Comparison of ENCODE assay signal across 9 cellular contexts in genomic region chr5:160466889-160467554, GRCh38. TPM values are rescaled to one million over a fixed set of nuclear protein-coding genes. Genes with fewer than 3 reads are reported as not detected.
A peak's percentile ranks its signal among the peaks of the same experiment; 100 is the strongest.
DNase-seq lines count a peak whose midpoint lies in the region; ATAC-seq, FAIRE-seq and TF ChIP-seq lines count a peak whose summit lies in the region.
"Had no signal": no experiment of that assay in that cellular context is flagged by ENCODE, and none has a peak within 500 bp of the region (broad histone marks: within the 10 kb centered on the region; RNA-seq: fewer than 3 reads in every experiment).

No MANE protein-coding gene starts in this region.

- 42 to 47% methylated on average over 9 of the region's 9 CpGs for WGBS in esophagus squamous epithelium, 2 donors

- peaks cover 74% of the 10 kb centered on the region for H3K4me1 Mint-ChIP-seq in activated CD4-positive, alpha-beta T cell treated with anti-CD3 and anti-CD28 coated beads for 36 hours
- peaks cover 39 to 85% of the 10 kb centered on the region in 2 donors for H3K4me1 Mint-ChIP-seq in stimulated activated naive B cell treated with anti-CD40 and anti-IgM and Interleukin-4, amounts not matched to agents 10 μg/mL and 1 μg/mL and 100 μg/mL, for 72 hours

- CTCF ChIA-PET in activated CD4-positive, alpha-beta T cell treated with anti-CD3 and anti-CD28 coated beads for 36 hours (lab: Charles Lee), result interaction anchor here (0.8 to 6.4 kb wide), 7 partner anchors 9 to 43 kb away, joined by 3 to 80 read pairs (median 4); no protein-coding TSS in a partner anchor
- CTCF ChIA-PET in Panc1 (lab: Charles Lee), result interaction anchor here (3.1 kb wide), 1 partner anchor 28 kb away, joined by 15 read pairs; no protein-coding TSS in a partner anchor

- DNase-seq in activated CD4-positive, alpha-beta T cell treated with anti-CD3 and anti-CD28 coated beads for 36 hours, result no peak
- DNase-seq in activated CD4-positive, alpha-beta T cell treated with anti-CD3 and anti-CD28 coated beads, Interleukin-2, amount 50 U/mL, for 48 hours, result no peak
- DNase-seq in Panc1 (ENCODE audit: low read depth, low spot score), result no peak
- DNase-seq in esophagus squamous epithelium (lab: John Stamatoyannopoulos, UW), result no peak
- no peak for DNase-seq in stimulated activated naive B cell treated with anti-CD40 and anti-IgM and Interleukin-4, amounts not matched to agents 10 μg/mL and 1 μg/mL and 100 μg/mL, for 72 hours
- DNase-seq in GM19239 (ENCODE audit: insufficient read length, low spot score), result no peak
- DNase-seq in nucleus accumbens (lab: John Stamatoyannopoulos, UW), result no peak
- no peak for DNase-seq in NCI-H524 (lab: John Stamatoyannopoulos, UW)
- DNase-seq: NCI-H510A had no signal

- intact Hi-C loops in activated CD4-positive, alpha-beta T cell treated with anti-CD3 and anti-CD28 coated beads for 36 hours (cut with DNase I, micrococcal nuclease), result loop anchor here in 1 of 2 experiments (1.0 to 5.0 kb wide), 3 partner anchors 39 to 1260 kb away; partner anchors contain the start of genes RNF145 and TTC1
- intact Hi-C loops in Panc1 (cut with micrococcal nuclease; ENCODE audit: unreplicated experiment), result no loop called here
- intact Hi-C loops in esophagus squamous epithelium (cut with DNase I), result no loop called here

- no peaks in the 10 kb centered on the region for H3K27me3 ChIP-seq in Panc1 (ENCODE audit: control insufficient read depth, insufficient read depth, low read length)
- no peaks in the 10 kb centered on the region for H3K27me3 ChIP-seq in esophagus squamous epithelium

- H3K4me3 Mint-ChIP-seq in activated CD4-positive, alpha-beta T cell treated with anti-CD3 and anti-CD28 coated beads for 36 hours, result peak overlapping the region; percentile 88
- peak overlapping the region; percentile 98 to 99 for H3K4me3 Mint-ChIP-seq in stimulated activated naive B cell treated with anti-CD40 and anti-IgM and Interleukin-4, amounts not matched to agents 10 μg/mL and 1 μg/mL and 100 μg/mL, for 72 hours

- no peak for ATAC-seq in activated CD4-positive, alpha-beta T cell treated with anti-CD3 and anti-CD28 coated beads for 36 hours
- no peak for ATAC-seq in Panc1
- ATAC-seq in stimulated activated naive B cell treated with anti-CD40 and anti-IgM and Interleukin-4, amounts not matched to agents 10 μg/mL and 1 μg/mL and 100 μg/mL, for 72 hours (replicated peaks), result peak; percentile 28 to 37

- in situ Hi-C loops in Panc1 (cut with HindIII; ENCODE audit: low pct_unique_long_range_greater_than_20kb, low sequenced_read_pairs), result no loop called here

- POLR2A ChIA-PET in activated CD4-positive, alpha-beta T cell treated with anti-CD3 and anti-CD28 coated beads for 36 hours (lab: Charles Lee), result interaction anchor here (0.6 to 2.0 kb wide), 9 partner anchors 8 to 380 kb away, joined by 3 to 10 read pairs (median 4); no protein-coding TSS in a partner anchor
- POLR2A ChIA-PET in Panc1 (lab: Charles Lee), result interaction anchor here (1.6 kb wide), 1 partner anchor 45 kb away, joined by 5 read pairs; the partner anchor contains the start of gene PTTG1

- TF ChIP-seq CTCF in Panc1 (IDR thresholded peaks at IDR 0.05), result no peak
- TF ChIP-seq CTCF in esophagus squamous epithelium (IDR thresholded peaks at IDR 0.05), result no peak

- H3K27me3 Mint-ChIP-seq in activated CD4-positive, alpha-beta T cell treated with anti-CD3 and anti-CD28 coated beads for 36 hours, result no peaks in the 10 kb centered on the region
- no peaks in the 10 kb centered on the region for H3K27me3 Mint-ChIP-seq in stimulated activated naive B cell treated with anti-CD40 and anti-IgM and Interleukin-4, amounts not matched to agents 10 μg/mL and 1 μg/mL and 100 μg/mL, for 72 hours

- no peak for TF ChIP-seq POLR2A in esophagus squamous epithelium (IDR thresholded peaks at IDR 0.05)

- H3K4me3 ChIP-seq in Panc1 (ENCODE audit: low read depth in 2 of 2, low read length in 2 of 2) (peak overlapping the region; percentile 39 to 58), esophagus squamous epithelium (peak overlapping the region in 2 of 4 donors; percentile 39 to 65)

- no peak for FAIRE-seq in GM19239 (lab: Jason Lieb, UNC)

- no peaks in the 10 kb centered on the region for H3K9me3 Mint-ChIP-seq in activated CD4-positive, alpha-beta T cell treated with anti-CD3 and anti-CD28 coated beads for 36 hours (ENCODE audit: low read depth)
- no peaks in the 10 kb centered on the region for H3K9me3 Mint-ChIP-seq in stimulated activated naive B cell treated with anti-CD40 and anti-IgM and Interleukin-4, amounts not matched to agents 10 μg/mL and 1 μg/mL and 100 μg/mL, for 72 hours

- H3K4me1 ChIP-seq in Panc1 (ENCODE audit: control insufficient read depth, insufficient read depth, low read length) (peaks cover 54% of the 10 kb centered on the region), esophagus squamous epithelium (peaks cover 0 to 35% (median 15%) of the 10 kb centered on the region in 3 donors)

- H3K27ac ChIP-seq in Panc1 (ENCODE audit: low read length) (peak overlapping the region; percentile 94), esophagus squamous epithelium (peak overlapping the region in 3 of 4 donors; percentile 51 to 57 (median 53))

- H3K9me3 ChIP-seq in Panc1 (ENCODE audit: control insufficient read depth, insufficient read depth, low read depth, low read length) (no peaks in the 10 kb centered on the region), esophagus squamous epithelium (no peaks in the 10 kb centered on the region)

- peak overlapping the region; percentile 99 for H3K27ac Mint-ChIP-seq in activated CD4-positive, alpha-beta T cell treated with anti-CD3 and anti-CD28 coated beads for 36 hours
- peak overlapping the region; percentile 99 for H3K27ac Mint-ChIP-seq in stimulated activated naive B cell treated with anti-CD40 and anti-IgM and Interleukin-4, amounts not matched to agents 10 μg/mL and 1 μg/mL and 100 μg/mL, for 72 hours

- no TSS peak for BruUV-seq in Panc1 (replicated peaks; lab: Mats Ljungman, UMichigan)

- no peaks in the 10 kb centered on the region for H3K36me3 ChIP-seq in Panc1 (ENCODE audit: control insufficient read depth, insufficient read depth, low read length)
- H3K36me3 ChIP-seq in esophagus squamous epithelium, result no peaks in the 10 kb centered on the region

- H3K36me3 Mint-ChIP-seq in activated CD4-positive, alpha-beta T cell treated with anti-CD3 and anti-CD28 coated beads for 36 hours (ENCODE audit: low read depth), result peaks cover 23% of the 10 kb centered on the region
- H3K36me3 Mint-ChIP-seq in stimulated activated naive B cell treated with anti-CD40 and anti-IgM and Interleukin-4, amounts not matched to agents 10 μg/mL and 1 μg/mL and 100 μg/mL, for 72 hours, result peaks cover 18% of the 10 kb centered on the region in 2 donors

RNA-seq across cellular contexts. Expression of gene PTTG1, which starts 45.4 kb away (rescaled TPM):
- total RNA-seq in activated CD4-positive, alpha-beta T cell treated with anti-CD3 and anti-CD28 coated beads for 36 hours, result 100 to 1,000 TPM; 169 to 212 TPM
- total RNA-seq in Panc1 (2021; ENCODE audit: unreplicated experiment) (171 TPM), esophagus squamous epithelium (100 to 1,000 TPM in 1 of 4 donors, 10 to 100 TPM in 3; 89.6 to 134 (median 90.1) TPM)
- 55.0 TPM for polyA plus RNA-seq in Panc1 (2012; ENCODE audit: insufficient read length)

RNA-seq across cellular contexts. Expression of gene SLU7, which starts 48.1 kb away (rescaled TPM):
- 10 to 100 TPM; 41.1 to 53.0 TPM for total RNA-seq in activated CD4-positive, alpha-beta T cell treated with anti-CD3 and anti-CD28 coated beads for 36 hours
- total RNA-seq in Panc1 (2021; ENCODE audit: unreplicated experiment) (45.7 TPM), esophagus squamous epithelium (10 to 100 TPM; 31.9 to 70.2 (median 45.1) TPM)
- polyA plus RNA-seq in Panc1 (2012; ENCODE audit: insufficient read length), result 31.0 TPM

Comparison
In these comparisons a context has a peak if more than half of its experiments do, and no peak if none do; other contexts are left out.
1. ATAC-seq: peak in stimulated activated naive B cell treated with anti-CD40 and anti-IgM and Interleukin-4, amounts not matched to agents 10 μg/mL and 1 μg/mL and 100 μg/mL, for 72 hours (2 of 2); none in activated CD4-positive, alpha-beta T cell treated with anti-CD3 and anti-CD28 coated beads for 36 hours (single experiment) and Panc1 (single experiment).